In genomic region chr2:219277703-219278654, GRCh38 we compare ENCODE assay signal across 1 cellular context.
A peak's percentile ranks its signal among the peaks of the same experiment; 100 is the strongest.
TF ChIP-seq lines count a peak whose summit lies in the region.

No MANE protein-coding gene starts in this region.

TF ChIP-seq in HepG2, 621 proteins besides CTCF, POLR2A, EP300 and RAD21 (continued from another document and continues in another):
- TF ChIP-seq ARID4A (CRISPR knock-in tag; IDR thresholded peaks at IDR 0.05; ENCODE audit: borderline replicate concordance) (peak; percentile 56; the same call in 1 of the 2 replicates), GPN1 (CRISPR knock-in tag; IDR thresholded peaks at IDR 0.05; ENCODE audit: borderline replicate concordance) (no peak), IKZF1 (IDR thresholded peaks at IDR 0.05) (no peak), ONECUT2 (CRISPR knock-in tag; IDR thresholded peaks at IDR 0.05) (no peak), YEATS2 (CRISPR knock-in tag; IDR thresholded peaks at IDR 0.05; ENCODE audit: borderline replicate concordance) (no peak), ZBTB49 (CRISPR knock-in tag; IDR thresholded peaks at IDR 0.05; ENCODE audit: borderline replicate concordance) (no peak), SMC3 (IDR thresholded peaks at IDR 0.05; ENCODE audit: low read length) (peak; percentile 52), ZSCAN22 (CRISPR knock-in tag; IDR thresholded peaks at IDR 0.05) (0 out of 2 replicates have a peak, but pooled peaks have one; percentile 33), ZFP36L2 (CRISPR knock-in tag; IDR thresholded peaks at IDR 0.05) (no peak), FOXA1 (IDR thresholded peaks at IDR 0.05) (no peak), FOXA1 (CRISPR knock-in tag; IDR thresholded peaks at IDR 0.05) (no peak), TEAD3 (CRISPR knock-in tag; optimal IDR thresholded peaks at IDR 0.05; ENCODE audit: borderline replicate concordance) (peak; percentile 88), THAP9 (CRISPR knock-in tag; IDR thresholded peaks at IDR 0.05; ENCODE audit: borderline replicate concordance) (no peak), ZBTB25 (CRISPR knock-in tag; IDR thresholded peaks at IDR 0.05) (0 out of 2 replicates have a peak, but pooled peaks have one; percentile 47), ZNF687 (CRISPR knock-in tag; IDR thresholded peaks at IDR 0.05) (peak; percentile 76), CENPBD1 (CRISPR knock-in tag; IDR thresholded peaks at IDR 0.05; ENCODE audit: borderline replicate concordance, low read depth) (no peak), NONO (IDR thresholded peaks at IDR 0.05) (no peak), NONO (CRISPR knock-in tag; conservative IDR thresholded peaks at IDR 0.05) (0 out of 2 replicates have a peak, but pooled peaks have one; percentile 21), PBX3 (CRISPR knock-in tag; IDR thresholded peaks at IDR 0.05; ENCODE audit: borderline replicate concordance) (no peak), HOXD1 (CRISPR knock-in tag; IDR thresholded peaks at IDR 0.05) (no peak), MAFF (IDR thresholded peaks at IDR 0.05; ENCODE audit: low read depth, low read length) (no peak), SIX1 (CRISPR knock-in tag; IDR thresholded peaks at IDR 0.05; ENCODE audit: borderline replicate concordance) (0 out of 2 replicates have a peak, but pooled peaks have one; percentile 25), ZNF281 (CRISPR knock-in tag; IDR thresholded peaks at IDR 0.05; ENCODE audit: borderline replicate concordance) (no peak), SSRP1 (CRISPR knock-in tag; IDR thresholded peaks at IDR 0.05) (no peak), TOE1 (CRISPR knock-in tag; IDR thresholded peaks at IDR 0.05) (no peak), FOXO1 (CRISPR knock-in tag; IDR thresholded peaks at IDR 0.05) (0 out of 2 replicates have a peak, but pooled peaks have one; percentile 28), MIER2 (CRISPR knock-in tag; IDR thresholded peaks at IDR 0.05) (peak; percentile 83), ZNF816 (CRISPR knock-in tag; IDR thresholded peaks at IDR 0.05; ENCODE audit: borderline replicate concordance) (no peak), ATAD3A (CRISPR knock-in tag; IDR thresholded peaks at IDR 0.05) (no peak), RBM22 (optimal IDR thresholded peaks at IDR 0.05; ENCODE audit: low read length) (no peak), ZNF274 (CRISPR knock-in tag; IDR thresholded peaks at IDR 0.05) (peak; percentile 60), ZNF317 (CRISPR knock-in tag; IDR thresholded peaks at IDR 0.05) (0 out of 2 replicates have a peak, but pooled peaks have one; percentile 47), POLR2AphosphoS5 (IDR thresholded peaks at IDR 0.05; ENCODE audit: low read depth, low read length) (no peak), ZNF510 (CRISPR knock-in tag; IDR thresholded peaks at IDR 0.05; ENCODE audit: low read depth) (peak; percentile 81), ZSCAN31 (CRISPR knock-in tag; IDR thresholded peaks at IDR 0.05; ENCODE audit: low read depth) (no peak), MYPOP (CRISPR knock-in tag; IDR thresholded peaks at IDR 0.05) (0 out of 2 replicates have a peak, but pooled peaks have one; percentile 27), KAT8 (CRISPR knock-in tag; IDR thresholded peaks at IDR 0.05) (peak; percentile 80; the same call in 1 of the 2 replicates), TBX2 (CRISPR knock-in tag; IDR thresholded peaks at IDR 0.05; ENCODE audit: borderline replicate concordance) (no peak; the same call in 1 of the 2 replicates), ZNF326 (CRISPR knock-in tag; IDR thresholded peaks at IDR 0.05; ENCODE audit: borderline replicate concordance) (no peak), KMT2A (CRISPR knock-in tag; IDR thresholded peaks at IDR 0.05) (peak; percentile 57; the same call in 1 of the 2 replicates), RARG (CRISPR knock-in tag; IDR thresholded peaks at IDR 0.05; ENCODE audit: low read depth) (no peak), LCORL (IDR thresholded peaks at IDR 0.05) (no peak), LCORL (CRISPR knock-in tag; IDR thresholded peaks at IDR 0.05) (peak; percentile 71; the same call in 1 of the 2 replicates), ZNF296 (CRISPR knock-in tag; conservative IDR thresholded peaks at IDR 0.05) (no peak)
